In genomic region chr1:26537951-26538352, GRCh38 we compare ENCODE assay signal across 8 cellular contexts. TPM values are rescaled to one million over a fixed set of nuclear protein-coding genes. Genes with fewer than 3 reads are reported as not detected.
A peak's percentile ranks its signal among the peaks of the same experiment; 100 is the strongest.
DNase-seq lines count a peak whose midpoint lies in the region; ATAC-seq and TF ChIP-seq lines count a peak whose summit lies in the region.

No MANE protein-coding gene starts in this region.

- H3K79me2 ChIP-seq in DOHH2 (ENCODE audit: control insufficient read depth, low read length) (peaks cover 5% of the 10 kb centered on the region; the same call in 1 of the 2 replicates), Karpas-422 (ENCODE audit: low read length) (no peaks in the 10 kb centered on the region)

- peaks cover 26% of the 10 kb centered on the region for H3F3A ChIP-seq in DOHH2 (ENCODE audit: control insufficient read depth, insufficient read depth)

- H3K4me1 ChIP-seq in DOHH2 (ENCODE audit: control insufficient read depth, low read length) = peaks cover 85% of the 10 kb centered on the region
- peaks cover 62% of the 10 kb centered on the region for H3K4me1 ChIP-seq in Karpas-422 (ENCODE audit: low read length)

- no peak for TF ChIP-seq CTCF in DOHH2 (IDR thresholded peaks at IDR 0.05; ENCODE audit: low read depth, low read length, poor library complexity, severe bottlenecking)

- H3K9ac ChIP-seq in Karpas-422 (ENCODE audit: low read length) = no peak overlapping the region

- no peaks in the 10 kb centered on the region for H3K9me3 ChIP-seq in DOHH2 (ENCODE audit: control insufficient read depth, insufficient read depth, low read length)
- H3K9me3 ChIP-seq in Karpas-422 (ENCODE audit: low read length) = no peaks in the 10 kb centered on the region

- H3K4me2 ChIP-seq in DOHH2 (ENCODE audit: low read length) = peak overlapping the region; percentile 67
- H3K4me2 ChIP-seq in Karpas-422 (ENCODE audit: low read depth, low read length, poor library complexity, severe bottlenecking) = no peak overlapping the region

- no peaks in the 10 kb centered on the region for H3K9me2 ChIP-seq in DOHH2 (replicated peaks; ENCODE audit: control insufficient read depth, low read length)
- H3K9me2 ChIP-seq in Karpas-422 (replicated peaks; ENCODE audit: insufficient read depth, low read length) = no peaks in the 10 kb centered on the region

- H3K27ac ChIP-seq in DOHH2 (ENCODE audit: low read depth, low read length) (no peak overlapping the region), Karpas-422 (ENCODE audit: low read length) (no peak overlapping the region), angular gyrus (ENCODE audit: low read depth, low read length) (peak overlapping the region; percentile 67)

- no peaks in the 10 kb centered on the region for H3K27me3 ChIP-seq in DOHH2 (ENCODE audit: control insufficient read depth, low read length)
- H3K27me3 ChIP-seq in Karpas-422 (ENCODE audit: low read length) = no peaks in the 10 kb centered on the region

- ATAC-seq in HG03460 (IDR thresholded peaks at IDR 0.05; ENCODE audit: unreplicated experiment) = no peak
- no peak for ATAC-seq in GM19324 (IDR thresholded peaks at IDR 0.05; ENCODE audit: low FRiP score, unreplicated experiment)

- H3K4me3 ChIP-seq in DOHH2 (ENCODE audit: low read length) (no peak overlapping the region), Karpas-422 (ENCODE audit: low read length) (no peak overlapping the region)

- DNase-seq in Karpas-422 (peak; percentile 77), medulla oblongata (ENCODE audit: extremely low spot score) (peak; percentile 79), NCI-H446 (lab: John Stamatoyannopoulos, UW) (no peak)
- DNase-seq in stimulated activated CD4-positive, alpha-beta T cell treated with anti-CD3 and anti-CD28 coated beads, Interleukin-2, amount 100 ng/mL, for 24 hours = no peak

- no peaks in the 10 kb centered on the region; the same call in 1 of the 2 replicates for H4K20me1 ChIP-seq in DOHH2 (ENCODE audit: control insufficient read depth, insufficient read depth, low read depth, low read length)
- H4K20me1 ChIP-seq in Karpas-422 (ENCODE audit: insufficient read depth, low read depth, low read length) = no peaks in the 10 kb centered on the region

- H3K36me3 ChIP-seq in DOHH2 (ENCODE audit: control insufficient read depth, low read length) (peaks cover 7% of the 10 kb centered on the region), Karpas-422 (ENCODE audit: insufficient read depth, low read length) (no peaks in the 10 kb centered on the region)

- H2AFZ ChIP-seq in Karpas-422 (ENCODE audit: low read length) = no peak overlapping the region

RNA-seq across cellular contexts. Expression of gene RPS6KA1, which starts 8.4 kb away (rescaled TPM):
- 85.3 and 106 TPM in 2 replicates for total RNA-seq in Karpas-422 (2014; rRNA removed; shearing (Covaris generic); ENCODE audit: low replicate concordance)

Comparison
In these comparisons a context has a peak if more than half of its experiments do, and no peak if none do; other contexts are left out.
1. DNase-seq: peak in Karpas-422 (single experiment) and medulla oblongata (single experiment); none in stimulated activated CD4-positive, alpha-beta T cell treated with anti-CD3 and anti-CD28 coated beads, Interleukin-2, amount 100 ng/mL, for 24 hours (0 of 2) and NCI-H446 (0 of 2).